Comparison of ENCODE assay signal across 13 cellular contexts in the genomic region with DNA sequence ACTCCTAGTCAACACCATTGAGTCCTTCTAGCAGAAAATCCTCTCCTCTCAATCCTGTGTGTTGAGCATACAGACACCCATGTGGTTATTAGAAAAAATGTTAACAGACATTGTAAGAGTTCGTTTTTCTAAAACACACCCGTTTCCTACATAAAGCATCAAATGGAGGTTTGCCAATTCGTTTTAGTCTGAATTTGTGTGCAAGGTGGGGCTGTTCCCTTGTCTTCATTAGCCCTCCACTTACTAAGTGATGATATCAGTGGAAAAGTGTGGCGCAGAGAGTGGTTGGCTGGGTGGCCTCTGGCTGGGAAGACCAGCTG. TPM values are rescaled to one million over a fixed set of nuclear protein-coding genes. Genes with fewer than 3 reads are reported as not detected.
DNase-seq lines count a peak whose midpoint lies in the region; ATAC-seq and TF ChIP-seq lines count a peak whose summit lies in the region.
"Had no signal": no experiment of that assay in that cellular context is flagged by ENCODE, and none has a peak within 500 bp of the region (broad histone marks: within the 10 kb centered on the region; RNA-seq: fewer than 3 reads in every experiment).

No MANE protein-coding gene starts in this region.

- POLR2A ChIA-PET in activated CD4-positive, alpha-beta memory T cell treated with anti-CD3 and anti-CD28 coated beads for 36 hours (lab: Charles Lee), result interaction anchor here (1.0 to 4.4 kb wide), 4 partner anchors 16 to 30 kb away, joined by 3 to 24 read pairs (median 18); a partner anchor contains a TSS
- POLR2A ChIA-PET in SK-N-SH (lab: Yijun Ruan, JAX), result no interaction called here

- H3K4me3 Mint-ChIP-seq in activated CD4-positive, alpha-beta memory T cell treated with anti-CD3 and anti-CD28 coated beads for 36 hours, result peak overlapping the region; percentile 84
- H3K4me3 Mint-ChIP-seq in immature natural killer cell, result peak overlapping the region; percentile 95 to 99 (median 97)

- H3F3A ChIP-seq in SK-N-SH (replicated peaks; ENCODE audit: insufficient read depth), result peaks cover 14% of the 10 kb centered on the region

- CTCF ChIA-PET in activated CD4-positive, alpha-beta memory T cell treated with anti-CD3 and anti-CD28 coated beads for 36 hours (lab: Charles Lee), result interaction anchor here (0.8 to 14.9 kb wide), 13 partner anchors 8 to 118 kb away, joined by 3 to 176 read pairs (median 7); a partner anchor contains a TSS
- CTCF ChIA-PET in SK-N-SH (lab: Yijun Ruan, JAX), result interaction anchor here (1.4 to 21.6 kb wide), 6 partner anchors 15 to 185 kb away, joined by 3 to 1361 read pairs (median 54); a partner anchor contains a TSS

- H3K9me3 Mint-ChIP-seq in activated CD4-positive, alpha-beta memory T cell treated with anti-CD3 and anti-CD28 coated beads for 36 hours, result no peaks in the 10 kb centered on the region
- H3K9me3 Mint-ChIP-seq in immature natural killer cell, result peaks cover 0 to 2% (median 0%) of the 10 kb centered on the region in 6 donors

- H3K36me3 ChIP-seq in SK-N-SH (replicated peaks in 1 of 2; ENCODE audit: control insufficient read depth in 1 of 2, insufficient read depth in 2 of 2, low read length in 1 of 2), result no peaks in the 10 kb centered on the region

- no peaks in the 10 kb centered on the region for H4K20me1 ChIP-seq in SK-N-SH (ENCODE audit: insufficient read depth)

- H3K36me3 Mint-ChIP-seq in activated CD4-positive, alpha-beta memory T cell treated with anti-CD3 and anti-CD28 coated beads for 36 hours, result peaks cover 27% of the 10 kb centered on the region
- H3K36me3 Mint-ChIP-seq in immature natural killer cell, result peaks cover 11 to 31% (median 19%) of the 10 kb centered on the region in 3 donors

- H3K9ac ChIP-seq in SK-N-SH, result no peak overlapping the region

- DNase-seq in HT-29 (ENCODE audit: low spot score) (peak; percentile 50), immature natural killer cell (no peak), NCI-H2107 treated with DMSO at 0.1 percent for 48 hours (lab: John Stamatoyannopoulos, UW; ENCODE audit: unreplicated experiment) (no peak), NCI-H345 (lab: John Stamatoyannopoulos, UW) (no peak), foreskin keratinocyte (no peak), SK-N-SH (no peak)
- DNase-seq in activated CD4-positive, alpha-beta memory T cell treated with anti-CD3 and anti-CD28 coated beads for 36 hours, result no peak
- DNase-seq: left ventricle myocardium superior; NCI-H1417 treated with DMSO at 0.1 percent for 48 hours; Right ventricle myocardium superior; stimulated activated CD4-positive, alpha-beta T cell treated with anti-CD3 and anti-CD28 coated beads, Interleukin-4, amount 100 ng/mL, for 4 hours had no signal

- H3K27me3 ChIP-seq in foreskin keratinocyte (no peaks in the 10 kb centered on the region), SK-N-SH (ENCODE audit: insufficient read depth) (no peaks in the 10 kb centered on the region)

- H3K9me3 ChIP-seq in SK-N-SH, result no peaks in the 10 kb centered on the region

- WGBS in SK-N-SH (ENCODE audit: low lambda C conversion rate), result 83% methylated on average over 4 of the region's 4 CpGs

- no peaks in the 10 kb centered on the region for H3K27me3 Mint-ChIP-seq in activated CD4-positive, alpha-beta memory T cell treated with anti-CD3 and anti-CD28 coated beads for 36 hours
- peaks cover 7 to 19% (median 16%) of the 10 kb centered on the region in 3 donors for H3K27me3 Mint-ChIP-seq in immature natural killer cell (ENCODE audit: low read depth in 3 of 3)

- H3K4me3 ChIP-seq in skin epidermis, result peak overlapping the region in 6 of 7 experiments; percentile 61 to 94 (median 81)
- no peak overlapping the region for H3K4me3 ChIP-seq in SK-N-SH (ENCODE audit: low read depth in 2 of 2, low read length in 1 of 2)

- no peak for TF ChIP-seq CTCF in foreskin keratinocyte (conservative IDR thresholded peaks at IDR 0.05)
- no peak for TF ChIP-seq CTCF in SK-N-SH (IDR thresholded peaks at IDR 0.05)

- TF ChIP-seq EP300 in SK-N-SH (IDR thresholded peaks at IDR 0.05; ENCODE audit: borderline replicate concordance in 1 of 2, low read depth in 1 of 2, low read length in 1 of 2), result no peak

- peak overlapping the region; percentile 85 for H3K27ac Mint-ChIP-seq in activated CD4-positive, alpha-beta memory T cell treated with anti-CD3 and anti-CD28 coated beads for 36 hours
- H3K27ac Mint-ChIP-seq in immature natural killer cell, result peak overlapping the region; percentile 87 to 96 (median 92)

- no peak overlapping the region for H3K4me2 ChIP-seq in SK-N-SH

- ATAC-seq in foreskin keratinocyte, result no peak
- ATAC-seq: left ventricle myocardium superior had no signal

- peaks cover 16% of the 10 kb centered on the region for H3K79me2 ChIP-seq in SK-N-SH (ENCODE audit: insufficient read depth)

- H2AFZ ChIP-seq in SK-N-SH (ENCODE audit: low read depth), result no peak overlapping the region

- intact Hi-C loops in activated CD4-positive, alpha-beta memory T cell treated with anti-CD3 and anti-CD28 coated beads for 36 hours (cut with micrococcal nuclease), result loop anchor here (1.0 kb wide), 1 partner anchor 8 kb away; no protein-coding TSS in a partner anchor

- no peaks in the 10 kb centered on the region for H3K4me1 ChIP-seq in foreskin keratinocyte
- peaks cover 0 to 26% of the 10 kb centered on the region in 2 experiments; a peak in 1 of 4 replicates for H3K4me1 ChIP-seq in SK-N-SH (ENCODE audit: control insufficient read depth in 1 of 2, insufficient read depth in 2 of 2, low read depth in 1 of 2, low read length in 1 of 2)

- no peaks in the 10 kb centered on the region for H3K9me2 ChIP-seq in SK-N-SH

- H3K4me1 Mint-ChIP-seq in activated CD4-positive, alpha-beta memory T cell treated with anti-CD3 and anti-CD28 coated beads for 36 hours (ENCODE audit: low read depth), result peaks cover 57% of the 10 kb centered on the region
- H3K4me1 Mint-ChIP-seq in immature natural killer cell, result peaks cover 77 to 78% of the 10 kb centered on the region in 2 donors

- TF ChIP-seq RAD21 in SK-N-SH (IDR thresholded peaks at IDR 0.05; ENCODE audit: low read length), result no peak

- peak overlapping the region in 12 of 21 experiments; percentile 14 to 92 (median 64) for H3K27ac ChIP-seq in skin epidermis
- H3K27ac ChIP-seq in foreskin keratinocyte, result no peak overlapping the region
- no peak overlapping the region; a peak in 1 of 4 replicates for H3K27ac ChIP-seq in SK-N-SH (ENCODE audit: low read depth in 2 of 2, low read length in 1 of 2)
- H3K27ac ChIP-seq: epithelial cell of prostate had no signal

TF ChIP-seq in SK-N-SH, 30 proteins besides CTCF, POLR2A, EP300 and RAD21:
- TF ChIP-seq MXI1 (IDR thresholded peaks at IDR 0.05; ENCODE audit: low read depth, low read length) (no peak), FOXJ3 (CRISPR knock-in tag; IDR thresholded peaks at IDR 0.05) (no peak), TEAD4 (IDR thresholded peaks at IDR 0.05; ENCODE audit: borderline replicate concordance, insufficient read depth) (no peak), RXRA (IDR thresholded peaks at IDR 0.05; ENCODE audit: borderline replicate concordance, low read depth) (no peak), RCOR1 (IDR thresholded peaks at IDR 0.05; ENCODE audit: low read length) (no peak), SMC3 (IDR thresholded peaks at IDR 0.05; ENCODE audit: low read depth, low read length) (no peak), TCF12 (IDR thresholded peaks at IDR 0.05) (no peak), EZH2phosphoT487 (IDR thresholded peaks at IDR 0.05; ENCODE audit: borderline replicate concordance, low read depth) (no peak)
- TF ChIP-seq, protein P1, sequence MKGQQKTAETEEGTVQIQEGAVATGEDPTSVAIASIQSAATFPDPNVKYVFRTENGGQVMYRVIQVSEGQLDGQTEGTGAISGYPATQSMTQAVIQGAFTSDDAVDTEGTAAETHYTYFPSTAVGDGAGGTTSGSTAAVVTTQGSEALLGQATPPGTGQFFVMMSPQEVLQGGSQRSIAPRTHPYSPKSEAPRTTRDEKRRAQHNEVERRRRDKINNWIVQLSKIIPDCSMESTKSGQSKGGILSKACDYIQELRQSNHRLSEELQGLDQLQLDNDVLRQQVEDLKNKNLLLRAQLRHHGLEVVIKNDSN (IDR thresholded peaks at IDR 0.05; ENCODE audit: borderline replicate concordance, low read depth), result no peak

RNA-seq across cellular contexts. Expression of a gene that starts 2.7 kb away (rescaled TPM):
- 298 and 304 TPM in 2 replicates for total RNA-seq in HT-29 (2014; rRNA removed; shearing (Covaris generic))
- total RNA-seq in activated CD4-positive, alpha-beta memory T cell treated with anti-CD3 and anti-CD28 coated beads for 36 hours, result 100 to 1,000 TPM; 136 TPM
- polyA plus RNA-seq in immature natural killer cell (1,000 to 10,000 TPM in 1 of 3 donors, 100 to 1,000 TPM in 2; 566 to 1,121 (median 751) TPM), foreskin keratinocyte (67.8 and 95.0 TPM in 2 replicates), SK-N-SH (2012; rRNA removed) (26.9 and 40.1 TPM in 2 replicates)
- 53.8 and 73.9 TPM in 2 replicates for total RNA-seq in foreskin keratinocyte
- 23.7 and 29.2 TPM in 2 replicates for polyA plus RNA-seq in SK-N-SH (2012; cell fraction: cytosol; rRNA removed)
- 21.2 and 25.9 TPM in 2 replicates for polyA plus RNA-seq in SK-N-SH (2012; cell fraction: nucleus; rRNA removed)

RNA-seq across cellular contexts. Expression of a gene that starts 14.1 kb away (rescaled TPM):
- total RNA-seq in HT-29 (2014; rRNA removed; shearing (Covaris generic)), result 0.55 and 1.0 TPM in 2 replicates
- 1 to 10 TPM; 6.5 to 7.0 TPM for total RNA-seq in activated CD4-positive, alpha-beta memory T cell treated with anti-CD3 and anti-CD28 coated beads for 36 hours
- polyA plus RNA-seq in immature natural killer cell, result 100 to 1,000 TPM; 208 to 218 (median 212) TPM
- not detected in 2 replicates for total RNA-seq in foreskin keratinocyte
- polyA plus RNA-seq in foreskin keratinocyte, result not detected in 2 replicates
- 0.13 and 0.25 TPM in 2 replicates for polyA plus RNA-seq in SK-N-SH (2012; rRNA removed)
- polyA plus RNA-seq in SK-N-SH (2012; cell fraction: cytosol; rRNA removed), result 0.09 and 0.12 TPM in 2 replicates
- polyA plus RNA-seq in SK-N-SH (2012; cell fraction: nucleus; rRNA removed), result 0.26 and 0.31 TPM in 2 replicates

RNA-seq across cellular contexts. Expression of a gene that starts 25.0 kb away (rescaled TPM):
- total RNA-seq in HT-29 (2014; rRNA removed; shearing (Covaris generic)), result 49.5 and 50.4 TPM in 2 replicates
- 10 to 100 TPM; 42.9 to 46.9 TPM for total RNA-seq in activated CD4-positive, alpha-beta memory T cell treated with anti-CD3 and anti-CD28 coated beads for 36 hours
- polyA plus RNA-seq in immature natural killer cell (10 to 100 TPM in 1 of 3 donors, 1 to 10 TPM in 2; 4.3 to 11.2 (median 6.3) TPM), foreskin keratinocyte (32.4 and 35.0 TPM in 2 replicates), SK-N-SH (2012; rRNA removed) (117 and 190 TPM in 2 replicates)
- total RNA-seq in foreskin keratinocyte, result 29.3 and 34.2 TPM in 2 replicates
- 38.1 and 64.6 TPM in 2 replicates for polyA plus RNA-seq in SK-N-SH (2012; cell fraction: cytosol; rRNA removed)
- polyA plus RNA-seq in SK-N-SH (2012; cell fraction: nucleus; rRNA removed), result 744 and 872 TPM in 2 replicates

RNA-seq across cellular contexts. Expression of a gene that starts 38.4 kb away (rescaled TPM):
- total RNA-seq in HT-29 (2014; rRNA removed; shearing (Covaris generic)), result not detected in 2 replicates
- total RNA-seq in activated CD4-positive, alpha-beta memory T cell treated with anti-CD3 and anti-CD28 coated beads for 36 hours, result not detected
- polyA plus RNA-seq in immature natural killer cell (1 to 10 TPM; 1.9 to 4.2 (median 2.0) TPM), foreskin keratinocyte (not detected in 2 replicates), SK-N-SH (2012; rRNA removed) (not detected in 2 replicates)
- not detected in 2 replicates for total RNA-seq in foreskin keratinocyte
- polyA plus RNA-seq in SK-N-SH (2012; cell fraction: cytosol; rRNA removed), result not detected in 2 replicates
- not detected in 2 replicates for polyA plus RNA-seq in SK-N-SH (2012; cell fraction: nucleus; rRNA removed)
- total RNA-seq: left ventricle myocardium superior, Right ventricle myocardium superior had no signal

Comparison
In these comparisons a context has a peak if more than half of its experiments do, and no peak if none do; other contexts are left out.
1. H3K27ac ChIP-seq: peak in skin epidermis (12 of 21); none in foreskin keratinocyte (single experiment) and SK-N-SH (0 of 2).
2. H3K4me3 ChIP-seq: peak in skin epidermis (6 of 7); none in SK-N-SH (0 of 2).